ENCODE assay signal across 1 cellular context in genomic region chr14:103966631-103967030, GRCh38.
TF ChIP-seq lines count a peak whose summit lies in the region.

No MANE protein-coding gene starts in this region.

TF ChIP-seq in HepG2, 621 proteins besides CTCF, POLR2A, EP300 and RAD21 (continued from another document):
- no peak for TF ChIP-seq ZBTB40 (IDR thresholded peaks at IDR 0.05)
- no peak for TF ChIP-seq ZBTB40 (CRISPR knock-in tag; IDR thresholded peaks at IDR 0.05)
- TF ChIP-seq ZNF17 (CRISPR knock-in tag; IDR thresholded peaks at IDR 0.05): no peak
- no peak for TF ChIP-seq PHF21A (CRISPR knock-in tag; IDR thresholded peaks at IDR 0.05)
- TF ChIP-seq MZF1 (CRISPR knock-in tag; IDR thresholded peaks at IDR 0.05; ENCODE audit: borderline replicate concordance): no peak
- TF ChIP-seq HOXA7 (CRISPR knock-in tag; IDR thresholded peaks at IDR 0.05): no peak
